ENCODE assay signal across 31 cellular contexts in genomic region chr4:11120435-11120834, GRCh38.
"Had no signal": no experiment of that assay in that cellular context is flagged by ENCODE, and none has a peak within 500 bp of the region (broad histone marks: within the 10 kb centered on the region; RNA-seq: fewer than 3 reads in every experiment).

No MANE protein-coding gene starts in this region.

- H3K9me3 ChIP-seq: MG63 had no signal

- H3K36me3 ChIP-seq: MG63 had no signal

- DNase-seq: Karpas-422, Kasumi-1, MG63, MM.1S, MV-4-11, NCI-H1048, NCI-H1092, NCI-H1092 treated with DMSO at 0.1 percent for 48 hours, NCI-H1105, NCI-H1436, NCI-H1436 treated with DMSO at 0.1 percent for 48 hours, NCI-H1694, NCI-H1694 treated with DMSO at 0.1 percent for 48 hours, NCI-H187, NCI-H187 treated with DMSO at 0.1 percent for 48 hours, NCI-H1930, NCI-H2029, NCI-H2029 treated with DMSO at 0.1 percent for 48 hours, NCI-H2081, NCI-H2081 treated with DMSO at 0.1 percent for 48 hours, NCI-H2107, NCI-H2171, NCI-H2171 treated with DMSO at 0.1 percent for 48 hours, NCI-H226, NCI-H345, NCI-H446, NCI-H446 treated with DMSO at 0.1 percent for 48 hours, NCI-H510A, NCI-H510A treated with DMSO at 0.1 percent for 48 hours, NCI-H524, NCI-H524 treated with DMSO at 0.1 percent for 48 hours had no signal

- H3K27me3 ChIP-seq: MG63 had no signal

- H3K4me3 ChIP-seq: MG63 had no signal
